17 cellular contexts compared by ENCODE assay signal in genomic region chr7:42456756-42457276, GRCh38.
"Had no signal": no experiment of that assay in that cellular context is flagged by ENCODE, and none has a peak within 500 bp of the region (broad histone marks: within the 10 kb centered on the region; RNA-seq: fewer than 3 reads in every experiment).

No MANE protein-coding gene starts in this region.

- FAIRE-seq: endometrium, frontal cortex had no signal

- H3K27me3 ChIP-seq: right lobe of liver, upper lobe of right lung had no signal

- H3K4me3 ChIP-seq: left ventricle myocardium inferior, right lobe of liver, upper lobe of right lung had no signal

- DNase-seq: activated CD4-positive, alpha-beta T cell treated with anti-CD3 and anti-CD28 coated beads, Interleukin-2, amount 50 U/mL, for 4 hours; activated CD4-positive, CD25-positive, alpha-beta regulatory T cell; activated CD8-positive, alpha-beta memory T cell treated with anti-CD3 and anti-CD28 coated beads, Interleukin-2, amount 10 ng/mL, durations not matched to agents 7 days and 5 days; activated effector memory CD4-positive, alpha-beta T cell treated with anti-CD3 and anti-CD28 coated beads, Interleukin-2, amount 50 U/mL, for 16 hours; activated T-cell treated with anti-CD3 and anti-CD28 coated beads, Interleukin-2, amount 50 U/mL, for 24 hours; cerebellar nuclear complex; islet precursor cell; left ventricle myocardium inferior; right lobe of liver; stimulated activated CD4-positive, alpha-beta T cell treated with anti-CD3 and anti-CD28 coated beads, Interleukin-12 subunit alpha, Interleukin-12 subunit beta, amount 100 ng/mL, for 4 hours; stimulated activated naive CD4-positive, alpha-beta T cell; T-helper 17 cell; upper lobe of right lung had no signal

- H3K27ac ChIP-seq: left ventricle myocardium inferior, right lobe of liver, upper lobe of right lung had no signal

- H3K4me1 ChIP-seq: left ventricle myocardium inferior, right lobe of liver, upper lobe of right lung had no signal

- H3K36me3 ChIP-seq: left ventricle myocardium inferior, right lobe of liver, upper lobe of right lung had no signal

- H3K9me3 ChIP-seq: left ventricle myocardium inferior, right lobe of liver, upper lobe of right lung had no signal

- ATAC-seq: activated CD8-positive, alpha-beta memory T cell treated with anti-CD3 and anti-CD28 coated beads, Interleukin-2, amount 10 ng/mL, durations not matched to agents 7 days and 5 days; activated naive CD4-positive, alpha-beta T cell treated with anti-CD3 and anti-CD28 coated beads, Interleukin-2, amount 50 U/mL, for 72 hours; esophagus mucosa; right lobe of liver; T-helper 17 cell; upper lobe of right lung had no signal
